ENCODE assay signal across 11 cellular contexts in the genomic region with DNA sequence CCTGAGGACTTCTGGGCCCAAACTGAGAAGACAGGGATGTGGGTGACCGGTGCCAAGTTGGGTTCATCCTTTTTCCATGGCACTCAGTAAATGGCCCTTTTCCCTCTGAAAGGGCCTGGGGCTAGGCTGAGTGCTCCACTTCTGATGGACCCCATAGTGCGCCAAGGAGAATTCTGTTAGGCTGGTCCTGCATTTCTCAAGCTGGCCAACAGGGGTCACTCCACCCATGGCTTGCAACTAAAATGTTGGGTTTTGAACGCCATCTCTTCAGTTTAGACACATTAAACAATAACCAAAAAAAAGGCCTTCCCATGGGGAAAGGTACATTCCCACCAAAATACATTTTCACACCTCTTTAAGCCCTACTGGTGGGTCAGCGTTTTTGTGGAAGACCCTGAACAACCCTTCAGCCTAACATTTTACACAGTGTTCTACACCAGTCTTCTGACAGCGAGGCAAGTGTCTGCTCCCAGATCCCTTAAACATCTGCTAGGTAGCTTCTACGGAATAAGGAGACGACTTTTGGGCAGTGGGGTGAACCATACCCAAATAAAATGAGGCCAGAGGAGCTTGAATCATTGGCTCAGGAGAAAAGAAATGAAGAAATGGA. TPM values are rescaled to one million over a fixed set of nuclear protein-coding genes. Genes with fewer than 3 reads are reported as not detected.
DNase-seq lines count a peak whose midpoint lies in the region; ATAC-seq and TF ChIP-seq lines count a peak whose summit lies in the region.
"Had no signal": no experiment of that assay in that cellular context is flagged by ENCODE, and none has a peak within 500 bp of the region (broad histone marks: within the 10 kb centered on the region; RNA-seq: fewer than 3 reads in every experiment).

No MANE protein-coding gene starts in this region.

- DNase-seq in activated CD4-positive, CD25-positive, alpha-beta regulatory T cell treated with anti-CD3 and anti-CD28 coated beads, Interleukin-2, amount 50 U/mL, for 72 hours, result peak; percentile 53
- DNase-seq in LNCaP clone FGC (ENCODE audit: low read depth), result no peak
- DNase-seq in colonic mucosa, result peak; percentile 50
- no peak for DNase-seq in psoas muscle
- DNase-seq in mesenteric fat pad (ENCODE audit: low spot score), result no peak
- DNase-seq in cortex of kidney (lab: John Stamatoyannopoulos, UW), result no peak
- no peak for DNase-seq in substantia nigra (lab: John Stamatoyannopoulos, UW)
- DNase-seq: T1000 had no signal

- H3K36me3 ChIP-seq in colonic mucosa (no peaks in the 10 kb centered on the region), psoas muscle (ENCODE audit: insufficient read depth in 1 of 2, low read depth in 1 of 2) (peaks cover 0 to 31% of the 10 kb centered on the region in 2 donors)

- 89 to 93% (median 90%) methylated on average over 7 of the region's 7 CpGs for WGBS in psoas muscle, 3 donors

- H3K27me3 ChIP-seq in colonic mucosa (peaks cover 12% of the 10 kb centered on the region), psoas muscle (ENCODE audit: insufficient read depth in 3 of 3, low read length in 2 of 3) (no peaks in the 10 kb centered on the region)

- TF ChIP-seq CTCF in LNCaP clone FGC (IDR thresholded peaks at IDR 0.05; ENCODE audit: control insufficient read depth, extremely low read depth, insufficient read depth) (peak; percentile 45), colonic mucosa (IDR thresholded peaks at IDR 0.05) (peak; percentile 50), psoas muscle (IDR thresholded peaks at IDR 0.05) (peak; percentile 55)

- ATAC-seq in activated CD4-positive, CD25-positive, alpha-beta regulatory T cell treated with anti-CD3 and anti-CD28 coated beads, Interleukin-2, amount 50 U/mL, for 24 hours, result no peak
- no peak for ATAC-seq in psoas muscle

- H3K4me1 ChIP-seq in colonic mucosa (peaks cover 4% of the 10 kb centered on the region), psoas muscle (peaks cover 47% of the 10 kb centered on the region)

- no peak overlapping the region for H3K9ac ChIP-seq in colonic mucosa (ENCODE audit: low read depth in 2 of 2, low read length in 2 of 2)

- H3K27ac ChIP-seq in colonic mucosa (no peak overlapping the region), psoas muscle (peak overlapping the region; percentile 96), substantia nigra (ENCODE audit: low read depth, low read length, poor library complexity, severe bottlenecking) (no peak overlapping the region)

- H3K4me3 ChIP-seq in LNCaP clone FGC (ENCODE audit: low read depth, low read length), result no peak overlapping the region
- H3K4me3 ChIP-seq in colonic mucosa, result no peak overlapping the region
- no peak overlapping the region for H3K4me3 ChIP-seq in psoas muscle

- H3K9me3 ChIP-seq in colonic mucosa, result no peaks in the 10 kb centered on the region
- H3K9me3 ChIP-seq in psoas muscle, result no peaks in the 10 kb centered on the region

- intact Hi-C loops in colonic mucosa (cut with DNase I) (no loop called here), psoas muscle (cut with DNase I) (no loop called here)

RNA-seq across cellular contexts. Expression of a gene that starts 27.3 kb away (rescaled TPM):
- total RNA-seq in colonic mucosa, result 1 to 10 TPM; 1.8 to 1.9 TPM
- total RNA-seq in psoas muscle, result 10 to 100 TPM; 32.3 to 85.1 (median 54.7) TPM
- 10 to 100 TPM; 59.9 to 97.4 (median 64.4) TPM for polyA plus RNA-seq in psoas muscle
- 116 TPM for total RNA-seq in mesenteric fat pad
- total RNA-seq: CD4-positive, CD25-positive, alpha-beta regulatory T cell; dermis microvascular lymphatic vessel endothelial cell had no signal
- polyA plus RNA-seq: CD4-positive, CD25-positive, alpha-beta regulatory T cell had no signal

RNA-seq across cellular contexts. Expression of a gene that starts 39.5 kb away (rescaled TPM):
- total RNA-seq in colonic mucosa, result 1 to 10 TPM; 1.2 to 1.3 TPM
- under 1 TPM in 3 of 4 donors, not detected in 1; 0.20 to 0.64 (median 0.26) TPM for total RNA-seq in psoas muscle
- polyA plus RNA-seq in psoas muscle, result 1 to 10 TPM in 1 of 3 donors, under 1 TPM in 2; 0.35 to 1.2 (median 0.39) TPM
- not detected for total RNA-seq in mesenteric fat pad

RNA-seq across cellular contexts. Expression of a gene that starts 49.7 kb away (rescaled TPM):
- total RNA-seq in colonic mucosa, result 10 to 100 TPM; 37.0 to 54.4 TPM
- total RNA-seq in psoas muscle, result 10 to 100 TPM; 63.1 to 84.7 (median 68.3) TPM
- 100 to 1,000 TPM in 1 of 3 donors, 10 to 100 TPM in 2; 58.5 to 124 (median 70.1) TPM for polyA plus RNA-seq in psoas muscle
- 14.8 TPM for total RNA-seq in mesenteric fat pad

RNA-seq across cellular contexts. Expression of a gene that starts 58.1 kb away (rescaled TPM):
- 10 to 100 TPM; 65.2 to 76.3 TPM for total RNA-seq in colonic mucosa
- total RNA-seq in psoas muscle, result 100 to 1,000 TPM in 2 of 4 donors, 10 to 100 TPM in 2; 79.4 to 109 (median 93.8) TPM
- 10 to 100 TPM; 52.7 to 96.5 (median 95.8) TPM for polyA plus RNA-seq in psoas muscle
- total RNA-seq in mesenteric fat pad, result 61.5 TPM

Comparison
In these comparisons a context has a peak if more than half of its experiments do, and no peak if none do; other contexts are left out.
1. DNase-seq: peak in activated CD4-positive, CD25-positive, alpha-beta regulatory T cell treated with anti-CD3 and anti-CD28 coated beads, Interleukin-2, amount 50 U/mL, for 72 hours (single experiment) and colonic mucosa (single experiment); none in LNCaP clone FGC (single experiment), psoas muscle (0 of 2), mesenteric fat pad (single experiment), cortex of kidney (single experiment) and substantia nigra (0 of 49).
2. RNA of a gene that starts 27.3 kb away (total RNA-seq): 116 TPM in mesenteric fat pad (single experiment) and 32.3 to 85.1 TPM in psoas muscle; 1.8 to 1.9 TPM in colonic mucosa; every median in the first group is over 10 times any median in the second.
3. Peak in every context shown above with its lines, with median percentiles within 50 percentile points of each other: CTCF ChIP-seq.